ENCODE assay signal across 27 cellular contexts in genomic region chr20:15379897-15380296, GRCh38.
"Had no signal": no experiment of that assay in that cellular context is flagged by ENCODE, and none has a peak within 500 bp of the region (broad histone marks: within the 10 kb centered on the region; RNA-seq: fewer than 3 reads in every experiment).

No MANE protein-coding gene starts in this region.

- ATAC-seq: left colon; left lung; lower lobe of right lung; natural killer cell; right cardiac atrium; sciatic nerve; stimulated activated effector memory CD8-positive, alpha-beta T cell treated with anti-CD3 and anti-CD28 coated beads, Interleukin-12 subunit alpha, Interleukin-12 subunit beta, amount 100 ng/mL, for 72 hours had no signal

- H3K4me3 ChIP-seq: left lung, lower lobe of right lung, ovary, skin epidermis, suprapubic skin, thoracic aorta, tibial nerve, upper lobe of left lung, vagina had no signal

- H3K27ac ChIP-seq: left lung, lower lobe of right lung, ovary, skin epidermis, suprapubic skin, thoracic aorta, tibial nerve, upper lobe of left lung, vagina had no signal

- H3K9me3 ChIP-seq: left lung, lower lobe of right lung, ovary, suprapubic skin, thoracic aorta, tibial nerve, upper lobe of left lung, vagina had no signal

- DNase-seq: hypothalamus; immature natural killer cell; kidney; left colon; left lung; lower lobe of right lung; mammary epithelial cell; mesenchymal stem cell; naive B cell; natural killer cell; nephron progenitor cell; ovary; retina; right cardiac atrium; stimulated activated CD4-positive, alpha-beta T cell treated with anti-CD3 and anti-CD28 coated beads, Interleukin-12 subunit alpha, Interleukin-12 subunit beta, amount 100 ng/mL, for 4 hours; stimulated activated CD4-positive, alpha-beta T cell treated with anti-CD3 and anti-CD28 coated beads, Interleukin-15, amount 100 ng/mL, for 24 hours; stimulated activated CD4-positive, alpha-beta T cell treated with anti-CD3 and anti-CD28 coated beads, Interleukin-2, amount 100 ng/mL, for 24 hours; stimulated activated CD4-positive, alpha-beta T cell treated with anti-CD3 and anti-CD28 coated beads, Interleukin-4, amount 100 ng/mL, for 1 hour; stimulated activated naive CD4-positive, alpha-beta T cell; upper lobe of left lung had no signal

- H3K27me3 ChIP-seq: left lung, ovary, suprapubic skin, tibial nerve, upper lobe of left lung, vagina had no signal

- H3K4me1 ChIP-seq: left lung, lower lobe of right lung, suprapubic skin, tibial nerve, upper lobe of left lung, vagina had no signal

- H3K36me3 ChIP-seq: left lung, lower lobe of right lung, ovary, suprapubic skin, thoracic aorta, tibial nerve, upper lobe of left lung, vagina had no signal
